ENCODE assay signal across 21 cellular contexts in the genomic region with DNA sequence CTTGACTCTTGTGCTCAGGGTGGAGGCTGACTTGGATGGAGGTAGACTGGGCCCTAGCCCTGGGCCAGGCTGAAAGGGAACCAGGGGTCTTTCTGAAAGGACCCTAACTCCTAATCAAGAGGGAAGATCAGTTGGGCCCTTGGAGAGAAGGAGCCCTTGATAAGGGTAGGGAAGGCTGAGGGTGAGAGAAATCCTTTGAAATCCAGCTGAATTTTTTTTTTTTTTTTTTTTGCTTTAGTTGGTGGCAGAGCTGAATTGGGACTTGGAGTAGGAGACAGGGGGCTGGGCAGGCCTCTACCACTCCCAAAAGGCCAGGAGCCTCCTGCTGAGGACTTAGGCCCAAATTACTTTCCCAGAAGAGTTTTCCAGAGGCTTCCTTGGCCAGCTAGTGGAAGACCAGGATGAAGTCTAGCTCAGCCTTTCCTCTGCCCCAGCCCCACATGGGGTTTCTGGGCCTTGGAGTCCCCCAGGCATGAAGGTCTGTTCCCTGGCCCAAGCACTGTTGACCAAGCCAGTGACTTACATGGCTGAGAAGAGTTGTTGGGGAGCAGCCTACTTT. TPM values are rescaled to one million over a fixed set of nuclear protein-coding genes. Genes with fewer than 3 reads are reported as not detected.
DNase-seq lines count a peak whose midpoint lies in the region; ATAC-seq and TF ChIP-seq lines count a peak whose summit lies in the region.
"Had no signal": no experiment of that assay in that cellular context is flagged by ENCODE, and none has a peak within 500 bp of the region (broad histone marks: within the 10 kb centered on the region; RNA-seq: fewer than 3 reads in every experiment).

No MANE protein-coding gene starts in this region.

- H3K27me3 ChIP-seq in hepatocyte (peaks cover 95% of the 10 kb centered on the region), upper lobe of right lung (peaks cover 73% of the 10 kb centered on the region), thyroid gland (peaks cover 55% of the 10 kb centered on the region)
- H3K27me3 ChIP-seq: MG63 had no signal

- no peaks in the 10 kb centered on the region for H3K9me3 ChIP-seq in hepatocyte (ENCODE audit: low read depth)
- H3K9me3 ChIP-seq in upper lobe of right lung: no peaks in the 10 kb centered on the region
- H3K9me3 ChIP-seq in thyroid gland: no peaks in the 10 kb centered on the region
- H3K9me3 ChIP-seq: MG63, tibial nerve had no signal

- peaks cover 92% of the 10 kb centered on the region for H3K4me1 Mint-ChIP-seq in nephron
- peaks cover 28% of the 10 kb centered on the region for H3K4me1 Mint-ChIP-seq in activated CD4-positive, alpha-beta T cell treated with anti-CD3 and anti-CD28 coated beads for 36 hours

- H2AFZ ChIP-seq in hepatocyte: peak overlapping the region; percentile 1

- DNase-seq in NCI-H345 (lab: John Stamatoyannopoulos, UW) (peak; percentile 42), NCI-H345 treated with DMSO at 0.1 percent for 48 hours (lab: John Stamatoyannopoulos, UW; ENCODE audit: unreplicated experiment) (no peak), hepatocyte (ENCODE audit: low spot score) (no peak), upper lobe of right lung (no peak), thyroid gland (no peak), NOMO-1 treated with DMSO at 0.1 percent for 48 hours (lab: John Stamatoyannopoulos, UW; ENCODE audit: unreplicated experiment) (no peak)
- no peak for DNase-seq in activated CD4-positive, alpha-beta T cell treated with anti-CD3 and anti-CD28 coated beads for 36 hours
- DNase-seq: activated B cell treated with CpG ODN at 0.5 μM for 24 hours; CD8-positive, alpha-beta T cell; effector memory CD8-positive, alpha-beta T cell; hypothalamus; MG63; NCI-H1694 treated with DMSO at 0.1 percent for 48 hours; NCI-H446 treated with DMSO at 0.1 percent for 48 hours; small intestine had no signal

- intact Hi-C loops in upper lobe of right lung (cut with DNase I): loop anchor here (5.0 kb wide), 1 partner anchor 238 kb away; no protein-coding TSS in a partner anchor
- intact Hi-C loops in thyroid gland (cut with DNase I): loop anchor here (10.0 kb wide), 1 partner anchor 404 kb away; a partner anchor contains a TSS
- intact Hi-C loops in activated CD4-positive, alpha-beta T cell treated with anti-CD3 and anti-CD28 coated beads for 36 hours (cut with DNase I, micrococcal nuclease): loop anchor here (5.0 to 10.0 kb wide), 5 partner anchors 328 to 508 kb away; no protein-coding TSS in a partner anchor

- H3K9me3 Mint-ChIP-seq in nephron: no peaks in the 10 kb centered on the region
- no peaks in the 10 kb centered on the region for H3K9me3 Mint-ChIP-seq in activated CD4-positive, alpha-beta T cell treated with anti-CD3 and anti-CD28 coated beads for 36 hours (ENCODE audit: low read depth)
- H3K9me3 Mint-ChIP-seq: activated B cell treated with CpG ODN at 0.5 μM for 24 hours; activated T-helper 17 cell treated with anti-CD3 and anti-CD28 coated beads, Interleukin-2, amount 50 U/mL, for 72 hours; CD8-positive, alpha-beta T cell; effector memory CD8-positive, alpha-beta T cell; T-helper 1 cell treated with Interleukin-12 subunit alpha and Interleukin-12 subunit beta and Interleukin-4 antibody, amounts not matched to agents 30 μg/mL and 1 μg/mL, for 36 hours had no signal

- H3K9me2 ChIP-seq in hepatocyte (replicated peaks; ENCODE audit: insufficient read depth): no peaks in the 10 kb centered on the region

- H3K36me3 ChIP-seq in hepatocyte (replicated peaks; ENCODE audit: insufficient read depth, low read depth) (no peaks in the 10 kb centered on the region), upper lobe of right lung (no peaks in the 10 kb centered on the region), thyroid gland (no peaks in the 10 kb centered on the region)
- H3K36me3 ChIP-seq: tibial nerve had no signal

- no peaks in the 10 kb centered on the region for H4K20me1 ChIP-seq in hepatocyte (ENCODE audit: insufficient read depth, poor library complexity, severe bottlenecking)

- peaks cover 13% of the 10 kb centered on the region for H3K79me2 ChIP-seq in hepatocyte

- CTCF ChIA-PET in activated CD4-positive, alpha-beta T cell treated with anti-CD3 and anti-CD28 coated beads for 36 hours (lab: Charles Lee): interaction anchor here (0.7 to 1.9 kb wide), 9 partner anchors 12 to 528 kb away, joined by 3 to 6 read pairs (median 3); no protein-coding TSS in a partner anchor

- H3K27ac ChIP-seq in hepatocyte (peak overlapping the region; percentile 30), upper lobe of right lung (peak overlapping the region; percentile 85), thyroid gland (no peak overlapping the region)
- H3K27ac ChIP-seq: 22Rv1, tibial nerve had no signal

- no peak for TF ChIP-seq POLR2A in thyroid gland (IDR thresholded peaks at IDR 0.05)

- H3K4me1 ChIP-seq in hepatocyte (ENCODE audit: insufficient read depth) (no peaks in the 10 kb centered on the region), upper lobe of right lung (peaks cover 46% of the 10 kb centered on the region), thyroid gland (peaks cover 0 to 20% of the 10 kb centered on the region in 2 donors)

- peaks cover 92% of the 10 kb centered on the region for H3K27me3 Mint-ChIP-seq in nephron (ENCODE audit: low read depth)
- H3K27me3 Mint-ChIP-seq in activated CD4-positive, alpha-beta T cell treated with anti-CD3 and anti-CD28 coated beads for 36 hours: peaks cover 83% of the 10 kb centered on the region

- TF ChIP-seq CTCF in hepatocyte (IDR thresholded peaks at IDR 0.05; ENCODE audit: poor library complexity) (no peak), nephron (IDR thresholded peaks at IDR 0.05; ENCODE audit: unreplicated experiment in 3 of 3) (no peak), upper lobe of right lung (IDR thresholded peaks at IDR 0.05) (no peak), thyroid gland (IDR thresholded peaks at IDR 0.05) (no peak)

- H3K4me3 Mint-ChIP-seq in nephron: peak overlapping the region; percentile 84 to 98 (median 91)
- H3K4me3 Mint-ChIP-seq in activated CD4-positive, alpha-beta T cell treated with anti-CD3 and anti-CD28 coated beads for 36 hours: no peak overlapping the region
- H3K4me3 Mint-ChIP-seq: activated T-helper 17 cell treated with anti-CD3 and anti-CD28 coated beads, Interleukin-2, amount 50 U/mL, for 72 hours; effector memory CD8-positive, alpha-beta T cell; T-helper 1 cell treated with Interleukin-12 subunit alpha and Interleukin-12 subunit beta and Interleukin-4 antibody, amounts not matched to agents 30 μg/mL and 1 μg/mL, for 36 hours had no signal

- no peak for ATAC-seq in upper lobe of right lung
- ATAC-seq in activated CD4-positive, alpha-beta T cell treated with anti-CD3 and anti-CD28 coated beads for 36 hours: no peak
- ATAC-seq: activated T-helper 17 cell treated with anti-CD3 and anti-CD28 coated beads, Interleukin-2, amount 50 U/mL, for 72 hours; CD8-positive, alpha-beta T cell; effector memory CD8-positive, alpha-beta T cell had no signal

- no peak overlapping the region for H3K4me3 ChIP-seq in hepatocyte
- H3K4me3 ChIP-seq in upper lobe of right lung: peak overlapping the region; percentile 55
- no peak overlapping the region for H3K4me3 ChIP-seq in thyroid gland (replicated peaks in 1 of 3)
- H3K4me3 ChIP-seq: MG63, tibial nerve had no signal

- H3K27ac Mint-ChIP-seq in nephron: peak overlapping the region in 1 of 3 experiments; percentile 92
- H3K27ac Mint-ChIP-seq in activated CD4-positive, alpha-beta T cell treated with anti-CD3 and anti-CD28 coated beads for 36 hours: no peak overlapping the region
- H3K27ac Mint-ChIP-seq: activated B cell treated with CpG ODN at 0.5 μM for 24 hours; activated T-helper 17 cell treated with anti-CD3 and anti-CD28 coated beads, Interleukin-2, amount 50 U/mL, for 72 hours; CD8-positive, alpha-beta T cell; effector memory CD8-positive, alpha-beta T cell; T-helper 1 cell treated with Interleukin-12 subunit alpha and Interleukin-12 subunit beta and Interleukin-4 antibody, amounts not matched to agents 30 μg/mL and 1 μg/mL, for 36 hours had no signal

- H3K36me3 Mint-ChIP-seq in nephron (ENCODE audit: low read depth): peaks cover 67% of the 10 kb centered on the region
- no peaks in the 10 kb centered on the region for H3K36me3 Mint-ChIP-seq in activated CD4-positive, alpha-beta T cell treated with anti-CD3 and anti-CD28 coated beads for 36 hours (ENCODE audit: low read depth)
- H3K36me3 Mint-ChIP-seq: CD8-positive, alpha-beta T cell had no signal

- POLR2A ChIA-PET in activated CD4-positive, alpha-beta T cell treated with anti-CD3 and anti-CD28 coated beads for 36 hours (lab: Charles Lee): interaction anchor here (0.6 kb wide), 2 partner anchors 29 to 238 kb away, joined by 3 read pairs; no protein-coding TSS in a partner anchor

- H3K4me2 ChIP-seq in hepatocyte: peak overlapping the region; percentile 93

RNA-seq across cellular contexts. Expression of a gene that starts 0.6 kb away (rescaled TPM):
- total RNA-seq in hepatocyte (1.8 and 5.9 TPM in 2 replicates), upper lobe of right lung (13.3 TPM), thyroid gland (1 to 10 TPM; 1.5 to 6.7 (median 4.3) TPM)
- polyA plus RNA-seq in hepatocyte: 1.8 and 4.0 TPM in 2 replicates
- total RNA-seq in activated CD4-positive, alpha-beta T cell treated with anti-CD3 and anti-CD28 coated beads for 36 hours: 1 to 10 TPM in 1 of 2 experiments, under 1 TPM in 1; 0.47 to 1.2 TPM

RNA-seq across cellular contexts. Expression of a gene that starts 2.9 kb away (rescaled TPM):
- 0.27 and 0.36 TPM in 2 replicates for total RNA-seq in hepatocyte
- polyA plus RNA-seq in hepatocyte: 3.3 and 4.4 TPM in 2 replicates
- total RNA-seq in upper lobe of right lung: 4.4 TPM
- total RNA-seq in thyroid gland: 1 to 10 TPM in 1 of 4 donors, under 1 TPM in 2, not detected in 1; 0.11 to 1.6 (median 0.49) TPM
- not detected for total RNA-seq in activated CD4-positive, alpha-beta T cell treated with anti-CD3 and anti-CD28 coated beads for 36 hours
- total RNA-seq: activated B cell treated with CpG ODN at 0.5 μM for 24 hours; activated T-helper 17 cell treated with anti-CD3 and anti-CD28 coated beads, Interleukin-2, amount 50 U/mL, for 72 hours; cardiac septum; CD8-positive, alpha-beta T cell had no signal

RNA-seq across cellular contexts. Expression of a gene that starts 12.5 kb away (rescaled TPM):
- total RNA-seq in hepatocyte: 1.4 and 2.2 TPM in 2 replicates
- polyA plus RNA-seq in hepatocyte: 1.8 and 2.0 TPM in 2 replicates
- total RNA-seq in upper lobe of right lung: 4.9 TPM
- 1 to 10 TPM in 1 of 4 donors, under 1 TPM in 3; 0.67 to 1.2 (median 0.80) TPM for total RNA-seq in thyroid gland
- 1 to 10 TPM in 1 of 2 experiments, under 1 TPM in 1; 0.66 to 1.1 TPM for total RNA-seq in activated CD4-positive, alpha-beta T cell treated with anti-CD3 and anti-CD28 coated beads for 36 hours

RNA-seq across cellular contexts. Expression of a gene that starts 14.1 kb away (rescaled TPM):
- 4.1 and 4.8 TPM in 2 replicates for total RNA-seq in hepatocyte
- 7.7 and 12.9 TPM in 2 replicates for polyA plus RNA-seq in hepatocyte
- 4.9 TPM for total RNA-seq in upper lobe of right lung
- 1 to 10 TPM in 2 of 4 donors, under 1 TPM in 2; 0.54 to 4.2 (median 1.3) TPM for total RNA-seq in thyroid gland
- total RNA-seq in activated CD4-positive, alpha-beta T cell treated with anti-CD3 and anti-CD28 coated beads for 36 hours: not detected
- total RNA-seq: activated B cell treated with CpG ODN at 0.5 μM for 24 hours had no signal

RNA-seq across cellular contexts. Expression of a gene that starts 20.1 kb away (rescaled TPM):
- 4.1 and 6.7 TPM in 2 replicates for total RNA-seq in hepatocyte
- 13.7 and 15.9 TPM in 2 replicates for polyA plus RNA-seq in hepatocyte
- 1.2 TPM for total RNA-seq in upper lobe of right lung
- total RNA-seq in thyroid gland: 1 to 10 TPM in 3 of 4 donors, not detected in 1; 1.0 to 2.8 (median 1.3) TPM
- under 1 TPM; 0.25 to 0.30 TPM for total RNA-seq in activated CD4-positive, alpha-beta T cell treated with anti-CD3 and anti-CD28 coated beads for 36 hours

Comparison
In these comparisons a context has a peak if more than half of its experiments do, and no peak if none do; other contexts are left out.
1. H3K27ac ChIP-seq: peak in hepatocyte (single experiment) and upper lobe of right lung (single experiment); none in thyroid gland (0 of 3).